Comparison of ENCODE assay signal across 20 cellular contexts in genomic region chr17:80997471-80998387, GRCh38. TPM values are rescaled to one million over a fixed set of nuclear protein-coding genes. Genes with fewer than 3 reads are reported as not detected.
DNase-seq lines count a peak whose midpoint lies in the region; ATAC-seq, FAIRE-seq and TF ChIP-seq lines count a peak whose summit lies in the region.
"Had no signal": no experiment of that assay in that cellular context is flagged by ENCODE, and none has a peak within 500 bp of the region (broad histone marks: within the 10 kb centered on the region; RNA-seq: fewer than 3 reads in every experiment).

No MANE protein-coding gene starts in this region.

- H3K4me1 ChIP-seq in astrocyte (ENCODE audit: insufficient read depth, low read length) (peaks cover 26% of the 10 kb centered on the region), mucosa of descending colon (ENCODE audit: low read depth) (peaks cover 44% of the 10 kb centered on the region)

- H3K9me3 ChIP-seq in astrocyte (ENCODE audit: insufficient read depth, low read depth, low read length) (no peaks in the 10 kb centered on the region), mucosa of descending colon (no peaks in the 10 kb centered on the region)
- H3K9me3 ChIP-seq: heart right ventricle had no signal

- no peak for ATAC-seq in mucosa of descending colon
- ATAC-seq in esophagus mucosa: no peak
- ATAC-seq in sciatic nerve: no peak
- ATAC-seq: heart right ventricle had no signal

- no peaks in the 10 kb centered on the region for H3K9me3 Mint-ChIP-seq in astrocyte (ENCODE audit: unreplicated experiment)
- H3K9me3 Mint-ChIP-seq: nephron had no signal

- TF ChIP-seq CTCF in astrocyte (IDR thresholded peaks at IDR 0.05; ENCODE audit: insufficient read depth, low read depth, low read length): no peak
- TF ChIP-seq CTCF in mucosa of descending colon (IDR thresholded peaks at IDR 0.05): no peak

- peaks cover 8% of the 10 kb centered on the region for H3K36me3 Mint-ChIP-seq in astrocyte (ENCODE audit: low read depth, unreplicated experiment)

- intact Hi-C loops in mucosa of descending colon (cut with DNase I, micrococcal nuclease) (no loop called here), sciatic nerve (cut with DNase I) (no loop called here)

- H3K27ac ChIP-seq in astrocyte (ENCODE audit: low read depth, low read length): peak overlapping the region; percentile 53
- H3K27ac ChIP-seq: GM23248, heart right ventricle had no signal

- no peak overlapping the region for H3K27ac Mint-ChIP-seq in astrocyte (ENCODE audit: unreplicated experiment)
- H3K27ac Mint-ChIP-seq: nephron, progenitor cell of endocrine pancreas had no signal

- H3K27me3 Mint-ChIP-seq in astrocyte (ENCODE audit: low read depth, unreplicated experiment): peaks cover 11% of the 10 kb centered on the region

- no peaks in the 10 kb centered on the region for H3K36me3 ChIP-seq in astrocyte (ENCODE audit: insufficient read depth, low read length)
- peaks cover 10% of the 10 kb centered on the region for H3K36me3 ChIP-seq in mucosa of descending colon (ENCODE audit: low read depth)

- peak overlapping the region; percentile 41 for H3K9ac ChIP-seq in astrocyte (ENCODE audit: low read length)
- H3K9ac ChIP-seq: GM23248 had no signal

- H3K79me2 ChIP-seq in astrocyte (ENCODE audit: insufficient read depth, low read length): peaks cover 9% of the 10 kb centered on the region

- H2AFZ ChIP-seq in astrocyte (ENCODE audit: low read depth, low read length): no peak overlapping the region
- H2AFZ ChIP-seq: GM23248 had no signal

- H3K4me3 ChIP-seq in astrocyte (ENCODE audit: insufficient read depth, low read depth, low read length): no peak overlapping the region
- no peak overlapping the region for H3K4me3 ChIP-seq in mucosa of descending colon
- H3K4me3 ChIP-seq: GM23248, heart right ventricle had no signal

- FAIRE-seq in astrocyte (lab: Jason Lieb, UNC): no peak
- FAIRE-seq: keratinocyte had no signal

- H3K4me3 Mint-ChIP-seq in astrocyte (ENCODE audit: unreplicated experiment): no peak overlapping the region
- H3K4me3 Mint-ChIP-seq: nephron had no signal

- DNase-seq in GF-D8 (lab: John Stamatoyannopoulos, UW): peak; percentile 41
- DNase-seq in KG1 (lab: John Stamatoyannopoulos, UW): peak; percentile 70
- DNase-seq in astrocyte (ENCODE audit: low read depth): peak; percentile 55
- peak in 2 of 3 donors; percentile 36 to 51 for DNase-seq in mucosa of descending colon
- no peak for DNase-seq in NCI-H2081 (lab: John Stamatoyannopoulos, UW)
- no peak for DNase-seq in NCI-H1694 treated with DMSO at 0.1 percent for 48 hours (lab: John Stamatoyannopoulos, UW)
- DNase-seq in sciatic nerve (ENCODE audit: low spot score): no peak
- DNase-seq: activated CD4-positive, CD25-positive, alpha-beta regulatory T cell treated with anti-CD3 and anti-CD28 coated beads, Interleukin-2, amount 50 U/mL, for 72 hours; activated gamma-delta T cell; amniotic stem cell; GM23248; heart right ventricle; NCI-H2029 treated with DMSO at 0.1 percent for 48 hours; NCI-H510A treated with DMSO at 0.1 percent for 48 hours; SHP77 treated with DMSO at 0.1 percent for 48 hours; stimulated activated CD8-positive, alpha-beta memory T cell treated with anti-CD3 and anti-CD28 coated beads, Interleukin-4, amount 100 ng/mL, for 48 hours had no signal

- no peaks in the 10 kb centered on the region for H3K27me3 ChIP-seq in astrocyte (ENCODE audit: insufficient read depth, low read length)

- H4K20me1 ChIP-seq in astrocyte (ENCODE audit: insufficient read depth, low read length): peaks cover 11% of the 10 kb centered on the region

- H3K4me2 ChIP-seq in astrocyte (ENCODE audit: low read length): peak overlapping the region; percentile 50

- peaks cover 3% of the 10 kb centered on the region for H3K4me1 Mint-ChIP-seq in astrocyte (ENCODE audit: low read depth, unreplicated experiment)

RNA-seq across cellular contexts. Expression of gene CHMP6, which starts 6.1 kb away (rescaled TPM):
- total RNA-seq in astrocyte (16.8 and 19.0 TPM in 2 replicates), mucosa of descending colon (10 to 100 TPM; 35.1 to 43.9 (median 35.4) TPM), esophagus mucosa (22.2 TPM), sciatic nerve (26.8 TPM)

RNA-seq across cellular contexts. Expression of gene BAIAP2, which starts 37.2 kb away (rescaled TPM):
- 43.3 and 51.4 TPM in 2 replicates for total RNA-seq in astrocyte
- total RNA-seq in mucosa of descending colon: 10 to 100 TPM; 11.6 to 76.7 (median 19.4) TPM
- total RNA-seq in esophagus mucosa: 111 TPM
- total RNA-seq in sciatic nerve: 50.9 TPM

Comparison
In these comparisons a context has a peak if more than half of its experiments do, and no peak if none do; other contexts are left out.
1. DNase-seq: peak in GF-D8 (single experiment), KG1 (single experiment), astrocyte (single experiment) and mucosa of descending colon (2 of 3); none in NCI-H2081 (0 of 2), NCI-H1694 treated with DMSO at 0.1 percent for 48 hours (single experiment) and sciatic nerve (single experiment).